ENCODE assay signal across 8 cellular contexts in the genomic region with DNA sequence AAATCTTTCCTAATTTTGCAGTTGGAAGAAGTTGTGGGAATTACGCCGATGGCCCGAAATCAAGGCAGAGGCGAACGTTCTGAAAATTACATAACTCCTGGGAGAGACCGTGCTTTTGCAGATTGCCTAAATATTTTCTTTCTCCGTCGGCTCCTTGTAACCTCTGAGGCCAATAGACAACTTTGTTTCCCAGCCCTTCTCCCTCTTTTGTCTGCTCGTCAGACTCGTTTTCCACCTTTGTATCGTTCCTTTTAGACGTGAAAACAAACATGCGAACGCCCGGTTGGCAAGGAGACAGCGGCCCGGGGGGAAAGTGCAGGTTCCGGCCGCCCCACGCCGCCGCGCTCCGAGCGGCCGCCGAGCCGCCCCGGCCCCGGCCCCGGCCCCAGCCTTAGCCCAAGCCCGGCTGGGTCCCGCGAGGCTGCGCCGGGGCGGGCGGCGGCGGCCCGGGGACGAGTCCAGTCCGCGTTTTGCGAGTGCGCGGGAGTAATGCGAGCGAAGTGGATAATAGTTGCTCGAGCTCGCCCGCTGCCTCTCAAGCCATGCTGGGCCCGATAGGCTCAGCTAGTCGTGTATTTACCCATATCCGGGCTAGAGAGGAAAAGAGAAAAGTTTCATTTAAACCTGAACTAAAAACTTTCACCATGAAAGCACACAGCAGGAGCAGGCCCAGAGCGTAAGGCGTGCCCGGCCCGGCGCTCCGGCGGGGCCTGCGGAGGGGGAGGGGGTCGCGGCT. TPM values are rescaled to one million over a fixed set of nuclear protein-coding genes. Genes with fewer than 3 reads are reported as not detected.
DNase-seq lines count a peak whose midpoint lies in the region; ATAC-seq and TF ChIP-seq lines count a peak whose summit lies in the region.

A gene (plus strand): TSS at position 538 of the 736 bp plus-strand sequence. CDS start 303 bp downstream, outside the sequence.

- TF ChIP-seq CTCF in lower lobe of right lung (IDR thresholded peaks at IDR 0.05): no peak

- no peaks in the 10 kb centered on the region for H3K27me3 Mint-ChIP-seq in activated CD4-positive, alpha-beta memory T cell treated with anti-CD3 and anti-CD28 coated beads for 36 hours

- peaks cover 20% of the 10 kb centered on the region for H3K4me1 Mint-ChIP-seq in activated CD4-positive, alpha-beta memory T cell treated with anti-CD3 and anti-CD28 coated beads for 36 hours (ENCODE audit: low read depth)

- H3K9me3 Mint-ChIP-seq in activated CD4-positive, alpha-beta memory T cell treated with anti-CD3 and anti-CD28 coated beads for 36 hours: no peaks in the 10 kb centered on the region

- peak within 1 kb of the TSS; percentile 82 to 83 for H3K9ac ChIP-seq in duodenal mucosa (ENCODE audit: low read depth in 1 of 2, low read length in 2 of 2)

- no peaks in the 10 kb centered on the region for H3K9me3 ChIP-seq in duodenal mucosa (ENCODE audit: control insufficient read depth in 1 of 2, low read length in 2 of 2)
- no peaks in the 10 kb centered on the region for H3K9me3 ChIP-seq in lower lobe of right lung

- CTCF ChIA-PET in activated CD4-positive, alpha-beta memory T cell treated with anti-CD3 and anti-CD28 coated beads for 36 hours (lab: Charles Lee): no interaction called here

- peaks cover 2% of the 10 kb centered on the region for H3K36me3 Mint-ChIP-seq in activated CD4-positive, alpha-beta memory T cell treated with anti-CD3 and anti-CD28 coated beads for 36 hours

- H3K4me3 Mint-ChIP-seq in activated CD4-positive, alpha-beta memory T cell treated with anti-CD3 and anti-CD28 coated beads for 36 hours: peak within 1 kb of the TSS; percentile 83

- peaks cover 17 to 25% of the 10 kb centered on the region in 2 donors for H3K4me1 ChIP-seq in duodenal mucosa (ENCODE audit: control insufficient read depth in 1 of 2, insufficient read depth in 2 of 2, low read length in 2 of 2)
- H3K4me1 ChIP-seq in lower lobe of right lung: peaks cover 40% of the 10 kb centered on the region

- POLR2A ChIA-PET in activated CD4-positive, alpha-beta memory T cell treated with anti-CD3 and anti-CD28 coated beads for 36 hours (lab: Charles Lee): interaction anchor here (0.8 to 3.7 kb wide), 6 partner anchors 14 to 244 kb away, joined by 3 to 24 read pairs (median 4); no protein-coding TSS in a partner anchor

- H3K36me3 ChIP-seq in duodenal mucosa (ENCODE audit: control insufficient read depth in 1 of 2, insufficient read depth in 2 of 2, low read length in 2 of 2) (no peaks in the 10 kb centered on the region), lower lobe of right lung (no peaks in the 10 kb centered on the region)

- H3K27me3 ChIP-seq in duodenal mucosa (ENCODE audit: control insufficient read depth in 1 of 2, insufficient read depth in 2 of 2, low read length in 2 of 2) (no peaks in the 10 kb centered on the region), lower lobe of right lung (ENCODE audit: low read depth) (no peaks in the 10 kb centered on the region)

- intact Hi-C loops in activated CD4-positive, alpha-beta memory T cell treated with anti-CD3 and anti-CD28 coated beads for 36 hours (cut with micrococcal nuclease): loop anchor here (1.0 to 5.0 kb wide), 4 partner anchors 56 to 1465 kb away; a partner anchor contains a TSS
- intact Hi-C loops in lower lobe of right lung (cut with DNase I): no loop called here

- peak within 1 kb of the TSS; percentile 97 for H3K27ac ChIP-seq in duodenal mucosa (ENCODE audit: low read depth, low read length)
- H3K27ac ChIP-seq in lower lobe of right lung: peak within 1 kb of the TSS; percentile 94

- peak within 1 kb of the TSS; percentile 95 for H3K27ac Mint-ChIP-seq in activated CD4-positive, alpha-beta memory T cell treated with anti-CD3 and anti-CD28 coated beads for 36 hours

- peak; percentile 89 for DNase-seq in AG20443 (ENCODE audit: low spot score)
- peak; percentile 76 for DNase-seq in NCI-H526 treated with DMSO at 0.1 percent for 48 hours (lab: John Stamatoyannopoulos, UW)
- peak; percentile 79 for DNase-seq in activated CD4-positive, alpha-beta memory T cell treated with anti-CD3 and anti-CD28 coated beads for 36 hours
- DNase-seq in lower lobe of right lung: peak; percentile 91
- DNase-seq in stimulated activated CD4-positive, alpha-beta T cell treated with anti-CD3 and anti-CD28 coated beads, TNF-alpha, amount 100 ng/mL, for 24 hours (ENCODE audit: low read depth in 3 of 3): peak; percentile 51 to 63 (median 53)

- ATAC-seq in GM18909 (IDR thresholded peaks at IDR 0.05; ENCODE audit: poor library complexity, unreplicated experiment) (peak; percentile 54), HG03139 (IDR thresholded peaks at IDR 0.05; ENCODE audit: unreplicated experiment) (peak; percentile 33), lower lobe of right lung (peak; percentile 82 to 90)

- H3K4me3 ChIP-seq in duodenal mucosa (ENCODE audit: low read depth in 1 of 2, low read length in 2 of 2) (peak within 1 kb of the TSS; percentile 68 to 77), lower lobe of right lung (peak within 1 kb of the TSS; percentile 71)

RNA-seq across cellular contexts. Expression of the gene that starts here (rescaled TPM):
- total RNA-seq in activated CD4-positive, alpha-beta memory T cell treated with anti-CD3 and anti-CD28 coated beads for 36 hours: 10 to 100 TPM; 39.0 to 41.5 TPM
- 95.5 TPM for total RNA-seq in lower lobe of right lung

Comparison
In these comparisons a context has a peak if more than half of its experiments do, and no peak if none do; other contexts are left out.
1. Peak in every context shown above with its lines: DNase-seq, ATAC-seq, H3K4me3 ChIP-seq and H3K27ac ChIP-seq.
2. ATAC-seq: peak in every context shown above with its lines; median percentile 86 in lower lobe of right lung; 54 in GM18909; 33 in HG03139.